Comparison of ENCODE assay signal across 12 cellular contexts in genomic region chr10:13743101-13743693, GRCh38.
DNase-seq lines count a peak whose midpoint lies in the region; ATAC-seq lines count a peak whose summit lies in the region.
"Had no signal": no experiment of that assay in that cellular context is flagged by ENCODE, and none has a peak within 500 bp of the region (broad histone marks: within the 10 kb centered on the region; RNA-seq: fewer than 3 reads in every experiment).

No MANE protein-coding gene starts in this region.

- no peak overlapping the region for H2BK15ac ChIP-seq in mesendoderm (replicated peaks; ENCODE audit: low read depth)

- peaks cover 8% of the 10 kb centered on the region for H3K4me1 Mint-ChIP-seq in stimulated activated effector memory CD8-positive, alpha-beta T cell treated with anti-CD3 and anti-CD28 coated beads, Interleukin-12 subunit alpha, Interleukin-12 subunit beta, amount 100 ng/mL, for 72 hours

- H3K56ac ChIP-seq in mesendoderm (ENCODE audit: low read length), result no peak overlapping the region

- no peak overlapping the region for H3K4ac ChIP-seq in mesendoderm (ENCODE audit: low read depth, low read length)

- H4K5ac ChIP-seq in mesendoderm (ENCODE audit: low read length), result no peak overlapping the region

- no peak overlapping the region for H3K23ac ChIP-seq in mesendoderm (ENCODE audit: low read length)

- H2BK120ac ChIP-seq in mesendoderm (ENCODE audit: low read depth, low read length), result no peak overlapping the region

- H3K27me3 ChIP-seq in mesendoderm (ENCODE audit: insufficient read depth, low read length, poor library complexity), result no peaks in the 10 kb centered on the region

- no CpG with 5 or more reads among the region's 15 CpGs for WGBS in mesendoderm (ENCODE audit: extremely low coverage, insufficient coverage, low lambda C conversion rate)

- no peak overlapping the region for H3K4me3 ChIP-seq in mesendoderm (ENCODE audit: low read length)

- no peak overlapping the region for H2BK5ac ChIP-seq in mesendoderm (ENCODE audit: low read length)

- H4K8ac ChIP-seq in mesendoderm (ENCODE audit: low read depth, low read length), result no peak overlapping the region

- no peaks in the 10 kb centered on the region for H3K36me3 ChIP-seq in mesendoderm (ENCODE audit: control insufficient read depth, insufficient read depth, low read length)

- H3K9me3 Mint-ChIP-seq in stimulated activated effector memory CD8-positive, alpha-beta T cell treated with anti-CD3 and anti-CD28 coated beads, Interleukin-12 subunit alpha, Interleukin-12 subunit beta, amount 100 ng/mL, for 72 hours, result no peaks in the 10 kb centered on the region
- H3K9me3 Mint-ChIP-seq: naive thymus-derived CD8-positive, alpha-beta T cell had no signal

- H3K79me1 ChIP-seq in mesendoderm (ENCODE audit: low read length), result no peaks in the 10 kb centered on the region

- H3K27ac ChIP-seq in angular gyrus (ENCODE audit: low read depth, low read length) (peak overlapping the region; percentile 1), mesendoderm (ENCODE audit: low read depth, low read length) (no peak overlapping the region)
- H3K27ac ChIP-seq: 22Rv1 had no signal

- no peak overlapping the region for H3K27ac Mint-ChIP-seq in stimulated activated effector memory CD8-positive, alpha-beta T cell treated with anti-CD3 and anti-CD28 coated beads, Interleukin-12 subunit alpha, Interleukin-12 subunit beta, amount 100 ng/mL, for 72 hours

- H2AK5ac ChIP-seq in mesendoderm (ENCODE audit: low read length), result no peak overlapping the region

- peak; percentile 1 for DNase-seq in NK-92 treated with Interleukin-12 subunit alpha and Interleukin-12 subunit beta, amount 100 ng/mL, for 24 hours (lab: John Stamatoyannopoulos, UW)
- DNase-seq in NK-92 (lab: John Stamatoyannopoulos, UW; ENCODE audit: unreplicated experiment), result no peak
- no peak for DNase-seq in stimulated activated effector memory CD8-positive, alpha-beta T cell treated with anti-CD3 and anti-CD28 coated beads, Interleukin-12 subunit alpha, Interleukin-12 subunit beta, amount 100 ng/mL, for 72 hours (ENCODE audit: low spot score in 2 of 2)
- no peak for DNase-seq in mesendoderm
- no peak for DNase-seq in NCI-H1048 (lab: John Stamatoyannopoulos, UW)
- no peak for DNase-seq in T-helper 1 cell
- DNase-seq: NCI-H1417; stimulated activated CD4-positive, alpha-beta T cell treated with anti-CD3 and anti-CD28 coated beads, Interleukin-1b, Interleukin-23, amount 100 ng/mL, for 48 hours had no signal

- H3K18ac ChIP-seq in mesendoderm (ENCODE audit: low read length), result no peak overlapping the region

- H3K9ac ChIP-seq in mesendoderm (ENCODE audit: low read length), result no peak overlapping the region

- H3K4me2 ChIP-seq in mesendoderm (ENCODE audit: low read length), result no peak overlapping the region

- H3K4me1 ChIP-seq in mesendoderm (ENCODE audit: control insufficient read depth, low read depth, low read length), result no peaks in the 10 kb centered on the region

- no peaks in the 10 kb centered on the region for H3K79me2 ChIP-seq in mesendoderm (ENCODE audit: control insufficient read depth, insufficient read depth, low read length)

- no peaks in the 10 kb centered on the region for H3K36me3 Mint-ChIP-seq in stimulated activated effector memory CD8-positive, alpha-beta T cell treated with anti-CD3 and anti-CD28 coated beads, Interleukin-12 subunit alpha, Interleukin-12 subunit beta, amount 100 ng/mL, for 72 hours
- H3K36me3 Mint-ChIP-seq: naive thymus-derived CD8-positive, alpha-beta T cell had no signal

- ATAC-seq in HG03342 (IDR thresholded peaks at IDR 0.05; ENCODE audit: unreplicated experiment), result peak; percentile 59
- ATAC-seq in stimulated activated effector memory CD8-positive, alpha-beta T cell treated with anti-CD3 and anti-CD28 coated beads, Interleukin-12 subunit alpha, Interleukin-12 subunit beta, amount 100 ng/mL, for 72 hours, result peak; percentile 35

- H3K4me3 Mint-ChIP-seq in stimulated activated effector memory CD8-positive, alpha-beta T cell treated with anti-CD3 and anti-CD28 coated beads, Interleukin-12 subunit alpha, Interleukin-12 subunit beta, amount 100 ng/mL, for 72 hours, result no peak overlapping the region
